Comparison of ENCODE assay signal across 19 cellular contexts in the genomic region with DNA sequence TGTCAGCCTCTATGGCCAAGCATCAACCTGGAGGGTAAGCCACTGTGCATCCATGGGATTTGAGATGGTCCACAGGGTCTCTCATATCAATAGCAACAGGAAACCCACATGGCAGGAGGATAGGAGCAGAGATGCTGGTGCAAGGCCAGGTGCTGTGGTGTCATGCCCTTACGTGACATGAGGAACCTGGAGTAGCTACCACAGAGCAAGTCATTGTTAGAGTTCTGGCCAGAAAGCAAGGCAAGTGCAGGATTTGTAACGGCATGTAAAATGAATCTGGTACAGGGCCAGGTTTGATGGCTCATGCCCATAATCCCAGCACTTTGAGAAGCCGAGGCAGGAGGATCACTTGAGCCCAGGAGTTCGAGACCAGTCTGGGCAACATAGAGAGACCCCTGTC. TPM values are rescaled to one million over a fixed set of nuclear protein-coding genes. Genes with fewer than 3 reads are reported as not detected.
A peak's percentile ranks its signal among the peaks of the same experiment; 100 is the strongest.
DNase-seq lines count a peak whose midpoint lies in the region; ATAC-seq and TF ChIP-seq lines count a peak whose summit lies in the region.
"Had no signal": no experiment of that assay in that cellular context is flagged by ENCODE, and none has a peak within 500 bp of the region (broad histone marks: within the 10 kb centered on the region; RNA-seq: fewer than 3 reads in every experiment).

No MANE protein-coding gene starts in this region.

- 79% methylated on average over 4 of the region's 4 CpGs for WGBS in thymus

- peak; percentile 55 for ATAC-seq in activated CD4-positive, alpha-beta T cell treated with anti-CD3 and anti-CD28 coated beads for 36 hours
- peak; percentile 9 for ATAC-seq in PC-3
- ATAC-seq: HepG2 had no signal

- no peak for TF ChIP-seq CTCF in PC-3 (conservative IDR thresholded peaks at IDR 0.05; ENCODE audit: low read depth, low read length)
- no peak for TF ChIP-seq CTCF in GM10248 (IDR thresholded peaks at IDR 0.05; ENCODE audit: control extremely low read depth, extremely low read depth, low read depth, missing control alignments)

- no peaks in the 10 kb centered on the region for H4K20me1 ChIP-seq in PC-3 (ENCODE audit: low read length)

- no peak overlapping the region for H3K4me3 ChIP-seq in PC-3 (ENCODE audit: low read length)
- H3K4me3 ChIP-seq in thymus (ENCODE audit: low read length) = no peak overlapping the region
- H3K4me3 ChIP-seq: heart left ventricle, right atrium auricular region, SJCRH30, thoracic aorta had no signal

- H3K4me1 Mint-ChIP-seq in activated CD4-positive, alpha-beta T cell treated with anti-CD3 and anti-CD28 coated beads for 36 hours = peaks cover 9% of the 10 kb centered on the region
- H3K4me1 Mint-ChIP-seq in dendritic cell treated with granulocyte-macrophage colony-stimulating factor and Interleukin-4, amounts not matched to agents 40 ng/mL and 50 ng/mL, for 4 days (ENCODE audit: low read depth) = peaks cover 24% of the 10 kb centered on the region

- H3K9me2 ChIP-seq in PC-3 (replicated peaks; ENCODE audit: low read length) = no peaks in the 10 kb centered on the region

- H2AFZ ChIP-seq in PC-3 (ENCODE audit: low read length) = 0 out of 2 replicates have a peak overlapping the region, but pooled peaks have one; percentile 6

- no peaks in the 10 kb centered on the region for H3K9me3 Mint-ChIP-seq in activated CD4-positive, alpha-beta T cell treated with anti-CD3 and anti-CD28 coated beads for 36 hours (ENCODE audit: low read depth)
- H3K9me3 Mint-ChIP-seq in dendritic cell treated with granulocyte-macrophage colony-stimulating factor and Interleukin-4, amounts not matched to agents 40 ng/mL and 50 ng/mL, for 4 days = no peaks in the 10 kb centered on the region
- H3K9me3 Mint-ChIP-seq: activated T-helper 2 cell treated with anti-CD3 and anti-CD28 coated beads, Interferon-gamma antibody, Interleukin-2, Interleukin-4, amounts not matched to agents 10 μg/mL and 5 μg/mL and 100 μg/mL, durations not matched to agents 14 hours and 24 hours and 36 hours; mesothelial cell of epicardium had no signal

- no peak overlapping the region for H3K27ac Mint-ChIP-seq in activated CD4-positive, alpha-beta T cell treated with anti-CD3 and anti-CD28 coated beads for 36 hours
- peak overlapping the region; percentile 80 for H3K27ac Mint-ChIP-seq in dendritic cell treated with granulocyte-macrophage colony-stimulating factor and Interleukin-4, amounts not matched to agents 40 ng/mL and 50 ng/mL, for 4 days
- H3K27ac Mint-ChIP-seq: activated T-helper 2 cell treated with anti-CD3 and anti-CD28 coated beads, Interferon-gamma antibody, Interleukin-2, Interleukin-4, amounts not matched to agents 10 μg/mL and 5 μg/mL and 100 μg/mL, durations not matched to agents 14 hours and 24 hours and 36 hours; mesothelial cell of epicardium had no signal

- H3K79me2 ChIP-seq in PC-3 (ENCODE audit: low read length) = no peaks in the 10 kb centered on the region

- DNase-seq in activated CD4-positive, alpha-beta T cell treated with anti-CD3 and anti-CD28 coated beads for 36 hours = no peak
- DNase-seq in activated CD4-positive, alpha-beta T cell treated with anti-CD3 and anti-CD28 coated beads for 1 hour = no peak
- peak; percentile 60 for DNase-seq in PC-3
- DNase-seq in T-helper 9 cell = no peak
- no peak for DNase-seq in Ammon's horn (ENCODE audit: low spot score)
- no peak for DNase-seq in GM10248 (ENCODE audit: extremely low spot score)
- DNase-seq: 8988T; activated CD8-positive, alpha-beta memory T cell treated with anti-CD3 and anti-CD28 coated beads for 24 hours; NCI-H1105; SJCRH30; stimulated activated CD4-positive, alpha-beta T cell treated with anti-CD3 and anti-CD28 coated beads, Interleukin-2, amount 100 ng/mL, for 24 hours had no signal

- H3K36me3 ChIP-seq in PC-3 (ENCODE audit: low read depth, low read length) (no peaks in the 10 kb centered on the region), thymus (ENCODE audit: control insufficient read depth, insufficient read depth) (no peaks in the 10 kb centered on the region)
- H3K36me3 ChIP-seq: heart left ventricle, right atrium auricular region, SJCRH30, thoracic aorta had no signal

- H3K9me3 ChIP-seq in PC-3 (ENCODE audit: low read length) (no peaks in the 10 kb centered on the region), thymus (ENCODE audit: control insufficient read depth) (no peaks in the 10 kb centered on the region)
- H3K9me3 ChIP-seq: heart left ventricle, right atrium auricular region, SJCRH30, thoracic aorta had no signal

- intact Hi-C loops in activated CD4-positive, alpha-beta T cell treated with anti-CD3 and anti-CD28 coated beads for 36 hours (cut with DNase I, micrococcal nuclease) = no loop called here
- intact Hi-C loops in PC-3 (cut with micrococcal nuclease) = no loop called here
- intact Hi-C loops in dendritic cell treated with granulocyte-macrophage colony-stimulating factor and Interleukin-4, amounts not matched to agents 40 ng/mL and 50 ng/mL, for 4 days (cut with micrococcal nuclease) = no loop called here

- no peaks in the 10 kb centered on the region for H3F3A ChIP-seq in PC-3 (ENCODE audit: low read length, unreplicated experiment)

- H3K27me3 Mint-ChIP-seq in activated CD4-positive, alpha-beta T cell treated with anti-CD3 and anti-CD28 coated beads for 36 hours = no peaks in the 10 kb centered on the region
- H3K27me3 Mint-ChIP-seq in dendritic cell treated with granulocyte-macrophage colony-stimulating factor and Interleukin-4, amounts not matched to agents 40 ng/mL and 50 ng/mL, for 4 days = no peaks in the 10 kb centered on the region

- no peaks in the 10 kb centered on the region for H3K36me3 Mint-ChIP-seq in activated CD4-positive, alpha-beta T cell treated with anti-CD3 and anti-CD28 coated beads for 36 hours (ENCODE audit: low read depth)
- no peaks in the 10 kb centered on the region for H3K36me3 Mint-ChIP-seq in dendritic cell treated with granulocyte-macrophage colony-stimulating factor and Interleukin-4, amounts not matched to agents 40 ng/mL and 50 ng/mL, for 4 days (ENCODE audit: low read depth)
- H3K36me3 Mint-ChIP-seq: mesothelial cell of epicardium had no signal

- CTCF ChIA-PET in activated CD4-positive, alpha-beta T cell treated with anti-CD3 and anti-CD28 coated beads for 36 hours (lab: Charles Lee) = interaction anchor here (0.5 to 2.5 kb wide), 7 partner anchors 15 to 548 kb away, joined by 3 to 21 read pairs (median 3); a partner anchor contains a TSS
- CTCF ChIA-PET in PC-3 (lab: Charles Lee) = interaction anchor here (0.6 to 1.5 kb wide), 4 partner anchors 17 to 51 kb away, joined by 3 to 4 read pairs (median 4); a partner anchor contains a TSS
- CTCF ChIA-PET in GM10248 (lab: Yijun Ruan, JAX) = interaction anchor here (1.0 to 2.7 kb wide), 5 partner anchors 8 to 145 kb away, joined by 3 to 22 read pairs (median 5); no protein-coding TSS in a partner anchor

- H3K4me1 ChIP-seq in PC-3 (ENCODE audit: insufficient read depth, low read length) (peaks cover 36% of the 10 kb centered on the region), thymus (ENCODE audit: control insufficient read depth, insufficient read depth, low read length) (peaks cover 9% of the 10 kb centered on the region)

- POLR2A ChIA-PET in activated CD4-positive, alpha-beta T cell treated with anti-CD3 and anti-CD28 coated beads for 36 hours (lab: Charles Lee) = interaction anchor here (0.6 to 1.1 kb wide), 3 partner anchors 8 to 137 kb away, joined by 3 read pairs; no protein-coding TSS in a partner anchor
- POLR2A ChIA-PET in PC-3 (lab: Charles Lee; ENCODE audit: unreplicated experiment) = no interaction called here
- POLR2A ChIA-PET in GM10248 (lab: Yijun Ruan, JAX) = no interaction called here

- H3K27ac ChIP-seq in PC-3 (ENCODE audit: low read length) (peak overlapping the region; percentile 92), thymus (ENCODE audit: low read depth) (peak overlapping the region; percentile 69)
- H3K27ac ChIP-seq: right atrium auricular region, SJCRH30, thoracic aorta had no signal

- no TSS peak for BruUV-seq in PC-3 (replicated peaks; lab: Mats Ljungman, UMichigan)

- H3K27me3 ChIP-seq in PC-3 (ENCODE audit: low read length) (no peaks in the 10 kb centered on the region), thymus (ENCODE audit: control insufficient read depth, insufficient read depth) (no peaks in the 10 kb centered on the region)
- H3K27me3 ChIP-seq: heart left ventricle, right atrium auricular region, SJCRH30 had no signal

- H3K9ac ChIP-seq in PC-3 (ENCODE audit: low read length) = peak overlapping the region; percentile 39; the same call in 1 of the 2 replicates

- no peak overlapping the region for H3K4me3 Mint-ChIP-seq in activated CD4-positive, alpha-beta T cell treated with anti-CD3 and anti-CD28 coated beads for 36 hours
- no peak overlapping the region for H3K4me3 Mint-ChIP-seq in dendritic cell treated with granulocyte-macrophage colony-stimulating factor and Interleukin-4, amounts not matched to agents 40 ng/mL and 50 ng/mL, for 4 days
- H3K4me3 Mint-ChIP-seq: mesothelial cell of epicardium had no signal

- H3K4me2 ChIP-seq in PC-3 (ENCODE audit: low read length) = peak overlapping the region; percentile 60

RNA-seq across cellular contexts. Expression of a gene that starts 14.8 kb away (rescaled TPM):
- 1 to 10 TPM; 1.5 to 2.0 TPM for total RNA-seq in activated CD4-positive, alpha-beta T cell treated with anti-CD3 and anti-CD28 coated beads for 36 hours
- total RNA-seq in PC-3 (2014; rRNA removed) = 1.1 and 1.9 TPM in 2 replicates
- polyA plus RNA-seq in thymus = 1.9 TPM

RNA-seq across cellular contexts. Expression of a gene that starts 50.8 kb away (rescaled TPM):
- 100 to 1,000 TPM; 181 to 334 TPM for total RNA-seq in activated CD4-positive, alpha-beta T cell treated with anti-CD3 and anti-CD28 coated beads for 36 hours
- total RNA-seq in PC-3 (2014; rRNA removed) = 139 and 148 TPM in 2 replicates
- polyA plus RNA-seq in thymus = 144 TPM
